9 cellular contexts compared by ENCODE assay signal in the genomic region with DNA sequence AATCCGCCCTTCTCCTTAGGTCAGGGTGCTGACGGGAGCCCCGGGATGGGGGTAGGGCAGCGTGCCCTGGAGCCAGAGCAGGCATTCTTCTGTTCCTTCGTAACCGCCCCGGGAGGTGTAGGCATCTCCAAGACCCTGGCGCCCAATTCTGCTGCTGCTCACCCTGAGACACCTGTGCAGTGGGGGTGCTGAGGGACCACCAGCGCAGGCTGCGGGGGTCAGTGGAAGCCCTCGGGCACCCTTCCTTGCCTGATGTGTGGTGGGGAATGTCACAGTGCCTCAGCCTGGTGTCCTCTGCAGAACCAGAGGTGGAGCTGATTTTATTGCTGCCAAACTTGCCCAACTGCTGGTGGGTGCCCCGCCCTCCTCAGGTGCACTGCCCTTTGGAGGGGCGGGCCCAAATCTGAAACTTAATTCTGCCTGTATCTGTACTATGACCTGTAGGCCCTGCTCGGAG. TPM values are rescaled to one million over a fixed set of nuclear protein-coding genes. Genes with fewer than 3 reads are reported as not detected.
A peak's percentile ranks its signal among the peaks of the same experiment; 100 is the strongest.
DNase-seq lines count a peak whose midpoint lies in the region; TF ChIP-seq lines count a peak whose summit lies in the region.
"Had no signal": no experiment of that assay in that cellular context is flagged by ENCODE, and none has a peak within 500 bp of the region (broad histone marks: within the 10 kb centered on the region; RNA-seq: fewer than 3 reads in every experiment).

No MANE protein-coding gene starts in this region.

- peak overlapping the region; percentile 98 for H3K27ac Mint-ChIP-seq in activated CD4-positive, alpha-beta T cell treated with anti-CD3 and anti-CD28 coated beads, Interleukin-2, amount 10 ng/mL, durations not matched to agents 7 days and 5 days

- H3K4me3 ChIP-seq in right atrium auricular region, result peak overlapping the region in 1 of 2 donors; percentile 12
- H3K4me3 ChIP-seq in subcutaneous abdominal adipose tissue (ENCODE audit: low read depth in 1 of 5, low read length in 5 of 5), result peak overlapping the region in 3 of 5 donors; percentile 7 to 35 (median 8)

- H3K9me3 ChIP-seq in right atrium auricular region, result no peaks in the 10 kb centered on the region
- H3K9me3 ChIP-seq in subcutaneous abdominal adipose tissue (ENCODE audit: control insufficient read depth in 5 of 5, low read length in 5 of 5), result no peaks in the 10 kb centered on the region

- POLR2A ChIA-PET in activated CD4-positive, alpha-beta T cell treated with anti-CD3 and anti-CD28 coated beads, Interleukin-2, amount 10 ng/mL, durations not matched to agents 7 days and 5 days (lab: Charles Lee), result interaction anchor here (1.3 kb wide), 1 partner anchor 9 kb away, joined by 3 read pairs; no protein-coding TSS in a partner anchor

- peaks cover 72% of the 10 kb centered on the region for H3K36me3 Mint-ChIP-seq in activated CD4-positive, alpha-beta T cell treated with anti-CD3 and anti-CD28 coated beads, Interleukin-2, amount 10 ng/mL, durations not matched to agents 7 days and 5 days (ENCODE audit: low read depth)

- H3K4me1 ChIP-seq in right atrium auricular region (peaks cover 0 to 98% of the 10 kb centered on the region in 2 donors), subcutaneous abdominal adipose tissue (ENCODE audit: control insufficient read depth in 5 of 5, insufficient read depth in 5 of 5, low read length in 5 of 5) (peaks cover 27 to 92% (median 90%) of the 10 kb centered on the region in 5 donors)

- no peaks in the 10 kb centered on the region for H3K27me3 ChIP-seq in right atrium auricular region
- no peaks in the 10 kb centered on the region for H3K27me3 ChIP-seq in subcutaneous abdominal adipose tissue (ENCODE audit: control insufficient read depth in 5 of 5, insufficient read depth in 4 of 5, low read length in 5 of 5)

- H3K27me3 Mint-ChIP-seq in activated CD4-positive, alpha-beta T cell treated with anti-CD3 and anti-CD28 coated beads, Interleukin-2, amount 10 ng/mL, durations not matched to agents 7 days and 5 days, result no peaks in the 10 kb centered on the region

- H3K9ac ChIP-seq in subcutaneous abdominal adipose tissue (ENCODE audit: low read length in 5 of 5), result peak overlapping the region in 2 of 5 donors; percentile 5 to 59

- CTCF ChIA-PET in activated CD4-positive, alpha-beta T cell treated with anti-CD3 and anti-CD28 coated beads, Interleukin-2, amount 10 ng/mL, durations not matched to agents 7 days and 5 days (lab: Charles Lee), result interaction anchor here (2.5 to 27.9 kb wide), 3 partner anchors 8 to 81 kb away, joined by 11 to 930 read pairs (median 930); partner anchors contain the start of genes CSK and LMAN1L

- H3K9me3 Mint-ChIP-seq in activated CD4-positive, alpha-beta T cell treated with anti-CD3 and anti-CD28 coated beads, Interleukin-2, amount 10 ng/mL, durations not matched to agents 7 days and 5 days, result no peaks in the 10 kb centered on the region

- peaks cover 80% of the 10 kb centered on the region for H3K4me1 Mint-ChIP-seq in activated CD4-positive, alpha-beta T cell treated with anti-CD3 and anti-CD28 coated beads, Interleukin-2, amount 10 ng/mL, durations not matched to agents 7 days and 5 days

- TF ChIP-seq CTCF in right atrium auricular region (IDR thresholded peaks at IDR 0.05), result no peak

- DNase-seq in activated CD4-positive, alpha-beta T cell treated with anti-CD3 and anti-CD28 coated beads, Interleukin-2, amount 10 ng/mL, durations not matched to agents 7 days and 5 days, result peak; percentile 66
- DNase-seq in activated CD4-positive, alpha-beta T cell treated with anti-CD3 and anti-CD28 coated beads for 4 hours, result no peak
- peak; percentile 66 for DNase-seq in SW480 (ENCODE audit: low spot score)
- no peak for DNase-seq in right atrium auricular region (ENCODE audit: low spot score)
- no peak for DNase-seq in nucleus accumbens (lab: John Stamatoyannopoulos, UW)
- no peak for DNase-seq in AG08395 (ENCODE audit: low spot score)
- no peak for DNase-seq in NCI-H2107 treated with DMSO at 0.1 percent for 48 hours (lab: John Stamatoyannopoulos, UW; ENCODE audit: unreplicated experiment)

- no peaks in the 10 kb centered on the region for H3K36me3 ChIP-seq in right atrium auricular region
- peaks cover 0 to 2% (median 0%) of the 10 kb centered on the region in 5 donors for H3K36me3 ChIP-seq in subcutaneous abdominal adipose tissue (ENCODE audit: control insufficient read depth in 5 of 5, insufficient read depth in 5 of 5, low read length in 5 of 5)

- peak overlapping the region; percentile 91 to 92 for H3K27ac ChIP-seq in right atrium auricular region
- no peak overlapping the region for H3K27ac ChIP-seq in subcutaneous abdominal adipose tissue (ENCODE audit: low read depth, low read length)

- peak overlapping the region; percentile 88 for H3K4me3 Mint-ChIP-seq in activated CD4-positive, alpha-beta T cell treated with anti-CD3 and anti-CD28 coated beads, Interleukin-2, amount 10 ng/mL, durations not matched to agents 7 days and 5 days

RNA-seq across cellular contexts. Expression of gene CSK, which starts 7.3 kb away (rescaled TPM):
- 100 to 1,000 TPM; 315 to 348 TPM for total RNA-seq in activated CD4-positive, alpha-beta T cell treated with anti-CD3 and anti-CD28 coated beads, Interleukin-2, amount 10 ng/mL, durations not matched to agents 7 days and 5 days
- total RNA-seq in right atrium auricular region, result 10 to 100 TPM; 25.6 to 26.8 TPM

RNA-seq across cellular contexts. Expression of gene LMAN1L, which starts 23.4 kb away (rescaled TPM):
- under 1 TPM; 0.87 to 0.92 TPM for total RNA-seq in activated CD4-positive, alpha-beta T cell treated with anti-CD3 and anti-CD28 coated beads, Interleukin-2, amount 10 ng/mL, durations not matched to agents 7 days and 5 days
- total RNA-seq in right atrium auricular region, result 10 to 100 TPM; 13.8 to 88.7 TPM

RNA-seq across cellular contexts. Expression of gene CPLX3, which starts 37.2 kb away (rescaled TPM):
- under 1 TPM; 0.12 to 0.19 TPM for total RNA-seq in activated CD4-positive, alpha-beta T cell treated with anti-CD3 and anti-CD28 coated beads, Interleukin-2, amount 10 ng/mL, durations not matched to agents 7 days and 5 days
- 10 to 100 TPM in 1 of 2 donors, 1 to 10 TPM in 1; 1.1 to 10.8 TPM for total RNA-seq in right atrium auricular region
- total RNA-seq: bronchial epithelial cell had no signal

RNA-seq across cellular contexts. Expression of gene CYP1A2, which starts 40.6 kb away (rescaled TPM):
- not detected for total RNA-seq in activated CD4-positive, alpha-beta T cell treated with anti-CD3 and anti-CD28 coated beads, Interleukin-2, amount 10 ng/mL, durations not matched to agents 7 days and 5 days
- total RNA-seq in right atrium auricular region, result not detected
- total RNA-seq: bronchial epithelial cell had no signal

RNA-seq across cellular contexts. Expression of gene ULK3, which starts 53.8 kb away (rescaled TPM):
- 10 to 100 TPM; 56.6 to 66.4 TPM for total RNA-seq in activated CD4-positive, alpha-beta T cell treated with anti-CD3 and anti-CD28 coated beads, Interleukin-2, amount 10 ng/mL, durations not matched to agents 7 days and 5 days
- 10 to 100 TPM; 38.1 to 42.9 TPM for total RNA-seq in right atrium auricular region

Comparison
In these comparisons a context has a peak if more than half of its experiments do, and no peak if none do; other contexts are left out.
1. DNase-seq: peak in activated CD4-positive, alpha-beta T cell treated with anti-CD3 and anti-CD28 coated beads, Interleukin-2, amount 10 ng/mL, durations not matched to agents 7 days and 5 days (single experiment) and SW480 (single experiment); none in activated CD4-positive, alpha-beta T cell treated with anti-CD3 and anti-CD28 coated beads for 4 hours (0 of 2), right atrium auricular region (single experiment), nucleus accumbens (0 of 56), AG08395 (single experiment) and NCI-H2107 treated with DMSO at 0.1 percent for 48 hours (single experiment).
2. RNA of gene CSK, which starts 7.3 kb away (total RNA-seq): 315 to 348 TPM in activated CD4-positive, alpha-beta T cell treated with anti-CD3 and anti-CD28 coated beads, Interleukin-2, amount 10 ng/mL, durations not matched to agents 7 days and 5 days; 25.6 to 26.8 TPM in right atrium auricular region; every median in the first group is over 10 times any median in the second.
3. RNA of gene LMAN1L, which starts 23.4 kb away (total RNA-seq): 13.8 to 88.7 TPM in right atrium auricular region; 0.87 to 0.92 TPM in activated CD4-positive, alpha-beta T cell treated with anti-CD3 and anti-CD28 coated beads, Interleukin-2, amount 10 ng/mL, durations not matched to agents 7 days and 5 days; every median in the first group is over 4 times any median in the second.